Comparison of ENCODE assay signal across 8 cellular contexts in genomic region chr5:72815580-72816296, GRCh38. TPM values are rescaled to one million over a fixed set of nuclear protein-coding genes. Genes with fewer than 3 reads are reported as not detected.
DNase-seq lines count a peak whose midpoint lies in the region; ATAC-seq and TF ChIP-seq lines count a peak whose summit lies in the region.

No MANE protein-coding gene starts in this region.

- DNase-seq in NCI-H2171 treated with DMSO at 0.1 percent for 48 hours (lab: John Stamatoyannopoulos, UW): peak; percentile 58
- DNase-seq in NCI-H2171 (lab: John Stamatoyannopoulos, UW): no peak
- DNase-seq in MM.1S: peak; percentile 30
- no peak for DNase-seq in smooth muscle cell (lab: John Stamatoyannopoulos, UW; ENCODE audit: unreplicated experiment)
- no peak for DNase-seq in central memory CD4-positive, alpha-beta T cell

- H3K79me2 ChIP-seq in MM.1S (ENCODE audit: low read length) (peaks cover 17% of the 10 kb centered on the region; the same call in 1 of the 2 replicates), smooth muscle cell (ENCODE audit: low read depth) (peaks cover 35% of the 10 kb centered on the region)

- no peak for ATAC-seq in GM18520 (IDR thresholded peaks at IDR 0.05; ENCODE audit: unreplicated experiment)

- H3K27ac Mint-ChIP-seq in activated naive CD4-positive, alpha-beta T cell treated with anti-CD3 and anti-CD28 coated beads, Interleukin-2, amount 50 U/mL, for 24 hours: peak overlapping the region; percentile 83

- peak overlapping the region; percentile 87 for H3K9ac ChIP-seq in MM.1S (ENCODE audit: low read length)
- peak overlapping the region; percentile 92 for H3K9ac ChIP-seq in iPS-18a (ENCODE audit: low read length)
- peak overlapping the region; percentile 100 for H3K9ac ChIP-seq in smooth muscle cell (ENCODE audit: low read depth)

- H3K27ac ChIP-seq in MM.1S (ENCODE audit: low read length): peak overlapping the region; percentile 92
- peak overlapping the region; percentile 5 for H3K27ac ChIP-seq in iPS-18a (ENCODE audit: low read length)
- peak overlapping the region; percentile 100 for H3K27ac ChIP-seq in smooth muscle cell (ENCODE audit: low read depth)

- H2AFZ ChIP-seq in MM.1S (ENCODE audit: low read length): peak overlapping the region; percentile 96
- H2AFZ ChIP-seq in smooth muscle cell (ENCODE audit: low read depth): peak overlapping the region; percentile 97

- H3F3A ChIP-seq in MM.1S (ENCODE audit: insufficient read depth, low read length) (peaks cover 25% of the 10 kb centered on the region), smooth muscle cell (ENCODE audit: low read depth) (peaks cover 16% of the 10 kb centered on the region)

- no peaks in the 10 kb centered on the region for H3K36me3 Mint-ChIP-seq in activated naive CD4-positive, alpha-beta T cell treated with anti-CD3 and anti-CD28 coated beads, Interleukin-2, amount 50 U/mL, for 24 hours

- H4K20me1 ChIP-seq in MM.1S (ENCODE audit: insufficient read depth, low read length): no peaks in the 10 kb centered on the region
- peaks cover 23% of the 10 kb centered on the region for H4K20me1 ChIP-seq in smooth muscle cell (ENCODE audit: low read depth)

- peak overlapping the region; percentile 68 for H3K4me3 ChIP-seq in MM.1S (ENCODE audit: low read length)
- peak overlapping the region; percentile 89 for H3K4me3 ChIP-seq in iPS-18a (ENCODE audit: low read length)
- H3K4me3 ChIP-seq in smooth muscle cell: peak overlapping the region; percentile 86

- H3K4me1 ChIP-seq in MM.1S (ENCODE audit: low read length) (peaks cover 10% of the 10 kb centered on the region), iPS-18a (ENCODE audit: control insufficient read depth, low read depth, low read length) (peaks cover 28% of the 10 kb centered on the region), smooth muscle cell (ENCODE audit: low read depth) (peaks cover 36% of the 10 kb centered on the region)

- TF ChIP-seq CTCF in MM.1S (IDR thresholded peaks at IDR 0.05; ENCODE audit: low read length) (no peak), smooth muscle cell (IDR thresholded peaks at IDR 0.05; ENCODE audit: borderline replicate concordance, insufficient read depth, poor library complexity, severe bottlenecking) (no peak)

- peak overlapping the region; percentile 95 for H3K4me3 Mint-ChIP-seq in activated naive CD4-positive, alpha-beta T cell treated with anti-CD3 and anti-CD28 coated beads, Interleukin-2, amount 50 U/mL, for 24 hours

- H3K9me3 ChIP-seq in MM.1S (replicated peaks; ENCODE audit: insufficient read depth, low read length) (no peaks in the 10 kb centered on the region), iPS-18a (ENCODE audit: control insufficient read depth, low read depth, low read length) (no peaks in the 10 kb centered on the region), smooth muscle cell (replicated peaks; ENCODE audit: low read depth) (no peaks in the 10 kb centered on the region)

- no peaks in the 10 kb centered on the region for H3K9me3 Mint-ChIP-seq in activated naive CD4-positive, alpha-beta T cell treated with anti-CD3 and anti-CD28 coated beads, Interleukin-2, amount 50 U/mL, for 24 hours

- no peaks in the 10 kb centered on the region for H3K36me3 ChIP-seq in MM.1S (replicated peaks; ENCODE audit: insufficient read depth, low read length)
- H3K36me3 ChIP-seq in iPS-18a (ENCODE audit: control insufficient read depth, low read depth, low read length): no peaks in the 10 kb centered on the region
- H3K36me3 ChIP-seq in smooth muscle cell (ENCODE audit: low read depth): no peaks in the 10 kb centered on the region

- H3K27me3 Mint-ChIP-seq in activated naive CD4-positive, alpha-beta T cell treated with anti-CD3 and anti-CD28 coated beads, Interleukin-2, amount 50 U/mL, for 24 hours: peaks cover 13% of the 10 kb centered on the region

- H3K4me1 Mint-ChIP-seq in activated naive CD4-positive, alpha-beta T cell treated with anti-CD3 and anti-CD28 coated beads, Interleukin-2, amount 50 U/mL, for 24 hours: peaks cover 25% of the 10 kb centered on the region

- WGBS in smooth muscle cell (ENCODE audit: low lambda C conversion rate): 24% methylated on average over 14 of the region's 14 CpGs

- H3K4me2 ChIP-seq in MM.1S (ENCODE audit: low read depth, low read length) (peak overlapping the region; percentile 84), smooth muscle cell (peak overlapping the region; percentile 92)

- no peaks in the 10 kb centered on the region for H3K27me3 ChIP-seq in MM.1S (replicated peaks; ENCODE audit: insufficient read depth, low read length)
- H3K27me3 ChIP-seq in iPS-18a (ENCODE audit: control insufficient read depth, insufficient read depth, low read length): no peaks in the 10 kb centered on the region
- no peaks in the 10 kb centered on the region for H3K27me3 ChIP-seq in smooth muscle cell (ENCODE audit: low read depth)

- no peaks in the 10 kb centered on the region for H3K9me2 ChIP-seq in MM.1S (replicated peaks; ENCODE audit: insufficient read depth, low read length)

RNA-seq across cellular contexts. Expression of gene TNPO1, which starts 0.7 kb away (rescaled TPM):
- 167 and 182 TPM in 2 replicates for total RNA-seq in smooth muscle cell
- 62.7 and 67.1 TPM in 2 replicates for polyA plus RNA-seq in smooth muscle cell

Comparison
In these comparisons a context has a peak if more than half of its experiments do, and no peak if none do; other contexts are left out.
1. DNase-seq: peak in NCI-H2171 treated with DMSO at 0.1 percent for 48 hours (single experiment) and MM.1S (single experiment); none in NCI-H2171 (single experiment), smooth muscle cell (single experiment) and central memory CD4-positive, alpha-beta T cell (single experiment).
2. H3K27ac ChIP-seq: peak in every context shown above with its lines; median percentile 100 in smooth muscle cell; 92 in MM.1S; 5 in iPS-18a.
3. Peak in every context shown above with its lines, with median percentiles within 50 percentile points of each other: H3K4me3 ChIP-seq and H3K9ac ChIP-seq.